9 cellular contexts compared by ENCODE assay signal in the genomic region with DNA sequence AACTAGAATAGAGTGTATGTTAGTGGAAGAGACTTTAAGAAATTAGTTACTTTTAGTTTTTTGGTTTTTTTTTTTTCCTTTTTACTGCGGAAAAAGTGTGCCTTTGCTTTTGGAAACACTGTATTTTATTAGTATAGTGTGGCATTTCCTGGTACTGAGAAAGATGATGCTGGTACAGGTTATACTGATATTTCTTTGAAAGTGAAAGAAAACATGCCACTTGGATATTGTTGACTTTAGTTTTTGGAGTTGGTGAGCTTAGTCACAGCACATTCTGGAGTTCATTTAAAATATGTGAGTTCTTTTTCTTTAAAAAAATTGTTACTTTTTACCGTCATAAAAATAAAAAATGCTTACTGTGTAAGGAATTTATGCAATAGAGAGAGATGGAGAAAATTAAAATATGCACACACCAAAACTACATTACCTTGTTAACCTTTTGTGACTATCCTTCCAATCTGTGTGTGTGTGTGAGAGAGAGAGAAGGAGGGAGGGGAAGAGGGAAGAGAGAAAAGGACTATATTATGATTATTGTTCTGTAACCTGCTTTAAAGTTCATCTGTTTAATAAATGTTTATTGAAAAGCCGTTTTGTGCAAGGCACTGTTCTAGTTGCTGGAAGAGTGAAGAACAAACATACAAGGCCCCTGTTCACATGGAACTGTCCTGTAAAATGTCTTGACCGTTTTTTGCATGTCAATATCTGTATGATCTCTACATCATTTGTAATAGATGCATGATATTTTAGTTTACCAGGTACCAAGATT. TPM values are rescaled to one million over a fixed set of nuclear protein-coding genes. Genes with fewer than 3 reads are reported as not detected.
DNase-seq lines count a peak whose midpoint lies in the region; ATAC-seq, FAIRE-seq and TF ChIP-seq lines count a peak whose summit lies in the region.
"Had no signal": no experiment of that assay in that cellular context is flagged by ENCODE, and none has a peak within 500 bp of the region (broad histone marks: within the 10 kb centered on the region; RNA-seq: fewer than 3 reads in every experiment).

No MANE protein-coding gene starts in this region.

- H2BK120ac ChIP-seq in H1 (replicated peaks; ENCODE audit: low read depth, low read length) = no peak overlapping the region

- peak overlapping the region; percentile 83 to 97 (median 90) for H3K4me3 ChIP-seq in BLaER1 treated with 17β-estradiol and CSF1 and Interleukin-3, amounts not matched to agents 10 nM and 100 nM
- peak overlapping the region; percentile 73 for H3K4me3 ChIP-seq in Loucy (ENCODE audit: low read length, poor library complexity, severe bottlenecking)
- peak overlapping the region in 3 of 4 experiments; percentile 79 to 98 (median 86); a peak in 5 of 8 replicates for H3K4me3 ChIP-seq in H1 (ENCODE audit: extremely low read depth in 1 of 4, insufficient read depth in 2 of 4, low read depth in 3 of 4, low read length in 4 of 4)
- H3K4me3 ChIP-seq in neutrophil (ENCODE audit: low read depth in 1 of 2, low read length in 1 of 2) = peak overlapping the region; percentile 84 to 97

- H3K56ac ChIP-seq in H1 (replicated peaks; ENCODE audit: insufficient read length, low read depth, low read length) = no peak overlapping the region

- H3K18ac ChIP-seq in H1 (ENCODE audit: extremely low read depth, low read length) = no peak overlapping the region

- TF ChIP-seq POLR2A in H1 (IDR thresholded peaks at IDR 0.05; ENCODE audit: control extremely low read depth in 1 of 2, low read depth in 2 of 2, low read length in 2 of 2) = no peak

- H3K27me3 Mint-ChIP-seq in activated T-cell treated with anti-CD3 and anti-CD28 coated beads, Interleukin-2, amount 50 U/mL, for 4 hours (ENCODE audit: low read depth) = no peaks in the 10 kb centered on the region
- H3K27me3 Mint-ChIP-seq in natural killer cell treated with Interleukin-12 subunit alpha and Interleukin-12 subunit beta and Interleukin-15 and Interleukin-18, amount 100 ng/mL, for 72 hours = no peaks in the 10 kb centered on the region

- H2BK20ac ChIP-seq in H1 (ENCODE audit: low read length) = no peak overlapping the region

- H3K79me2 ChIP-seq in Loucy (ENCODE audit: insufficient read depth, low read length) (peaks cover 64% of the 10 kb centered on the region), H1 (ENCODE audit: control insufficient read depth in 1 of 2, insufficient read depth in 2 of 2, low read length in 2 of 2) (peaks cover 23 to 64% of the 10 kb centered on the region in 2 experiments)

- no peak overlapping the region for H2BK5ac ChIP-seq in H1 (ENCODE audit: low read depth, low read length)

- H3K36me3 Mint-ChIP-seq in activated T-cell treated with anti-CD3 and anti-CD28 coated beads, Interleukin-2, amount 50 U/mL, for 4 hours (ENCODE audit: insufficient read depth) = no peaks in the 10 kb centered on the region
- H3K36me3 Mint-ChIP-seq in natural killer cell treated with Interleukin-12 subunit alpha and Interleukin-12 subunit beta and Interleukin-15 and Interleukin-18, amount 100 ng/mL, for 72 hours = no peaks in the 10 kb centered on the region

- CTCF ChIA-PET in H1 (lab: Charles Lee; ENCODE audit: partially characterized antibody) = no interaction called here

- no peaks in the 10 kb centered on the region for H3K9me3 Mint-ChIP-seq in activated T-cell treated with anti-CD3 and anti-CD28 coated beads, Interleukin-2, amount 50 U/mL, for 4 hours
- no peaks in the 10 kb centered on the region for H3K9me3 Mint-ChIP-seq in natural killer cell treated with Interleukin-12 subunit alpha and Interleukin-12 subunit beta and Interleukin-15 and Interleukin-18, amount 100 ng/mL, for 72 hours

- peaks cover 0 to 3% (median 0%) of the 10 kb centered on the region in 11 experiments; a peak in 1 of 22 replicates for H3K9me3 ChIP-seq in BLaER1 treated with 17β-estradiol and CSF1 and Interleukin-3, amounts not matched to agents 10 nM and 100 nM (replicated peaks in 1 of 11)
- H3K9me3 ChIP-seq in Loucy (ENCODE audit: insufficient read depth, low read depth, low read length) (no peaks in the 10 kb centered on the region), H1 (ENCODE audit: insufficient read depth in 2 of 2, low read depth in 1 of 2, low read length in 1 of 2) (no peaks in the 10 kb centered on the region), neutrophil (no peaks in the 10 kb centered on the region)

- no peaks in the 10 kb centered on the region for H3K9me2 ChIP-seq in Loucy (replicated peaks; ENCODE audit: low read depth, low read length)

- DNase-seq in H1 (ENCODE audit: low read depth in 1 of 2, low spot score in 2 of 2) (no peak), NCI-H187 (lab: John Stamatoyannopoulos, UW) (no peak), cerebellar nuclear complex (lab: John Stamatoyannopoulos, UW) (no peak)
- DNase-seq in activated T-cell treated with anti-CD3 and anti-CD28 coated beads, Interleukin-2, amount 50 U/mL, for 4 hours = no peak
- DNase-seq in natural killer cell treated with Interleukin-12 subunit alpha and Interleukin-12 subunit beta and Interleukin-15 and Interleukin-18, amount 100 ng/mL, for 72 hours (ENCODE audit: low spot score) = no peak
- DNase-seq: NCI-H446 treated with DMSO at 0.1 percent for 48 hours had no signal

- TF ChIP-seq RAD21 in H1 (IDR thresholded peaks at IDR 0.05 in 1 of 2, conservative IDR thresholded peaks at IDR 0.05 in 1 of 2; ENCODE audit: low read depth in 2 of 2, low read length in 2 of 2) = no peak

- no peak overlapping the region for H3K14ac ChIP-seq in H1 (ENCODE audit: insufficient read length)

- peaks cover 10% of the 10 kb centered on the region for H3K23me2 ChIP-seq in H1 (ENCODE audit: low read depth, low read length)

- ATAC-seq in activated T-cell treated with anti-CD3 and anti-CD28 coated beads, Interleukin-2, amount 50 U/mL, for 4 hours = no peak
- no peak for ATAC-seq in natural killer cell treated with Interleukin-12 subunit alpha and Interleukin-12 subunit beta and Interleukin-15 and Interleukin-18, amount 100 ng/mL, for 72 hours

- H3K9ac ChIP-seq in BLaER1 treated with 17β-estradiol and CSF1 and Interleukin-3, amounts not matched to agents 10 nM and 100 nM = peak overlapping the region; percentile 84 to 89 (median 87); a peak in 20 of 22 replicates
- H3K9ac ChIP-seq in Loucy (ENCODE audit: low read depth, low read length, poor library complexity, severe bottlenecking) (peak overlapping the region; percentile 77), H1 (replicated peaks in 1 of 4; ENCODE audit: extremely low read depth in 1 of 4, low read depth in 3 of 4, low read length in 3 of 4) (no peak overlapping the region)

- H3K4me3 Mint-ChIP-seq in activated T-cell treated with anti-CD3 and anti-CD28 coated beads, Interleukin-2, amount 50 U/mL, for 4 hours = no peak overlapping the region
- H3K4me3 Mint-ChIP-seq in natural killer cell treated with Interleukin-12 subunit alpha and Interleukin-12 subunit beta and Interleukin-15 and Interleukin-18, amount 100 ng/mL, for 72 hours = no peak overlapping the region

- H2AK5ac ChIP-seq in H1 (ENCODE audit: low read depth, low read length) = no peak overlapping the region

- H2BK15ac ChIP-seq in H1 (ENCODE audit: low read length) = no peak overlapping the region

- H3K27me3 ChIP-seq in BLaER1 treated with 17β-estradiol and CSF1 and Interleukin-3, amounts not matched to agents 10 nM and 100 nM = no peaks in the 10 kb centered on the region
- H3K27me3 ChIP-seq in Loucy (ENCODE audit: insufficient read depth, low read length, poor library complexity, severe bottlenecking) = no peaks in the 10 kb centered on the region
- H3K27me3 ChIP-seq in H1 (replicated peaks in 1 of 4; ENCODE audit: control insufficient read depth in 3 of 4, extremely low read depth in 1 of 4, insufficient read depth in 3 of 4, low read length in 3 of 4) = no peaks in the 10 kb centered on the region
- no peaks in the 10 kb centered on the region for H3K27me3 ChIP-seq in neutrophil

- no peak for FAIRE-seq in H1 (lab: Jason Lieb, UNC)

- no peak overlapping the region for H4K8ac ChIP-seq in H1 (ENCODE audit: extremely low read depth, insufficient read depth, low read length)

- no peak overlapping the region for H4K5ac ChIP-seq in H1 (ENCODE audit: insufficient read length, low read depth, low read length)

- H3K23ac ChIP-seq in H1 (ENCODE audit: insufficient read length) = no peak overlapping the region

- no peak overlapping the region for H3K27ac Mint-ChIP-seq in natural killer cell treated with Interleukin-12 subunit alpha and Interleukin-12 subunit beta and Interleukin-15 and Interleukin-18, amount 100 ng/mL, for 72 hours

- no peak overlapping the region for H2BK12ac ChIP-seq in H1 (ENCODE audit: low read depth, low read length)

- H3K4ac ChIP-seq in H1 (replicated peaks; ENCODE audit: insufficient read length, low read depth, low read length) = no peak overlapping the region

- H4K20me1 ChIP-seq in BLaER1 treated with 17β-estradiol and CSF1 and Interleukin-3, amounts not matched to agents 10 nM and 100 nM = peaks cover 18 to 65% (median 58%) of the 10 kb centered on the region in 11 experiments; a peak in 20 of 22 replicates
- H4K20me1 ChIP-seq in Loucy (ENCODE audit: insufficient read depth, low read length, poor library complexity, severe bottlenecking) (peaks cover 46% of the 10 kb centered on the region), H1 (replicated peaks in 1 of 2; ENCODE audit: control insufficient read depth in 1 of 2, insufficient read depth in 2 of 2, low read length in 2 of 2) (peaks cover 0 to 6% of the 10 kb centered on the region in 2 experiments)

- 81% methylated on average over 4 of the region's 4 CpGs; no CpG with 5 or more reads in 1 of the 2 experiments for WGBS in H1 (ENCODE audit: extremely low coverage in 1 of 2, insufficient coverage in 1 of 2, insufficient read length in 1 of 2, insufficient replicate concordance in 2 of 2, low coverage in 1 of 2, low lambda C conversion rate in 2 of 2, missing lambda C conversion rate in 1 of 2), 2 experiments

- peak overlapping the region; percentile 69 to 88 (median 83) for H3K4me2 ChIP-seq in BLaER1 treated with 17β-estradiol and CSF1 and Interleukin-3, amounts not matched to agents 10 nM and 100 nM
- peak overlapping the region; percentile 76 for H3K4me2 ChIP-seq in Loucy (ENCODE audit: low read depth, low read length, poor library complexity, severe bottlenecking)
- H3K4me2 ChIP-seq in H1 (ENCODE audit: insufficient read depth in 1 of 2, low read depth in 2 of 2, low read length in 2 of 2) = peak overlapping the region; percentile 76 to 77

- peaks cover 14 to 57% (median 26%) of the 10 kb centered on the region in 10 experiments for H3K4me1 ChIP-seq in BLaER1 treated with 17β-estradiol and CSF1 and Interleukin-3, amounts not matched to agents 10 nM and 100 nM
- H3K4me1 ChIP-seq in Loucy (ENCODE audit: insufficient read depth, low read length, poor library complexity, severe bottlenecking) (peaks cover 46% of the 10 kb centered on the region), H1 (replicated peaks in 1 of 4; ENCODE audit: control insufficient read depth in 3 of 4, insufficient read depth in 4 of 4, low read length in 3 of 4) (peaks cover 0 to 5% (median 0%) of the 10 kb centered on the region in 4 experiments; a peak in 4 of 7 replicates), neutrophil (ENCODE audit: control insufficient read depth in 1 of 2, insufficient read depth in 1 of 2, low read depth in 1 of 2, low read length in 1 of 2) (peaks cover 85 to 88% of the 10 kb centered on the region in 2 experiments)

- H3F3A ChIP-seq in Loucy (ENCODE audit: low read depth) = no peaks in the 10 kb centered on the region

- H3K79me1 ChIP-seq in H1 (ENCODE audit: low read depth, low read length) = peaks cover 3% of the 10 kb centered on the region; the same call in 1 of the 2 replicates

- H3K36me3 ChIP-seq in BLaER1 treated with 17β-estradiol and CSF1 and Interleukin-3, amounts not matched to agents 10 nM and 100 nM = peaks cover 0 to 12% (median 0%) of the 10 kb centered on the region in 11 experiments; a peak in 2 of 22 replicates
- H3K36me3 ChIP-seq in Loucy (ENCODE audit: insufficient read depth, low read length) = no peaks in the 10 kb centered on the region
- H3K36me3 ChIP-seq in H1 (ENCODE audit: control insufficient read depth in 2 of 4, insufficient read depth in 4 of 4, low read length in 3 of 4) = no peaks in the 10 kb centered on the region
- H3K36me3 ChIP-seq in neutrophil = no peaks in the 10 kb centered on the region

- POLR2A ChIA-PET in H1 (lab: Charles Lee; ENCODE audit: partially characterized antibody) = interaction anchor here (1.7 kb wide), 1 partner anchor 8 kb away, joined by 10 read pairs; no protein-coding TSS in a partner anchor

- H4K91ac ChIP-seq in H1 (replicated peaks; ENCODE audit: insufficient read length, low read length) = no peak overlapping the region

- TF ChIP-seq CTCF in Loucy (conservative IDR thresholded peaks at IDR 0.05; ENCODE audit: low read length) = no peak
- no peak for TF ChIP-seq CTCF in H1 (IDR thresholded peaks at IDR 0.05; ENCODE audit: control extremely low read depth in 1 of 3, insufficient read depth in 1 of 3, low read depth in 1 of 3, low read length in 3 of 3)
- no peak for TF ChIP-seq CTCF in neutrophil (IDR thresholded peaks at IDR 0.05)

- no peak for TF ChIP-seq EP300 in H1 (IDR thresholded peaks at IDR 0.05; ENCODE audit: borderline replicate concordance in 1 of 2, low read depth in 2 of 2, low read length in 2 of 2)

- H3K27ac ChIP-seq in BLaER1 treated with 17β-estradiol and CSF1 and Interleukin-3, amounts not matched to agents 10 nM and 100 nM = peak overlapping the region; percentile 72 to 91 (median 83); a peak in 18 of 22 replicates
- no peak overlapping the region for H3K27ac ChIP-seq in H1 (ENCODE audit: low read depth, low read length)
- H3K27ac ChIP-seq in neutrophil = peak overlapping the region; percentile 94

- H3K4me1 Mint-ChIP-seq in activated T-cell treated with anti-CD3 and anti-CD28 coated beads, Interleukin-2, amount 50 U/mL, for 4 hours (ENCODE audit: low read depth) = peaks cover 13% of the 10 kb centered on the region
- H3K4me1 Mint-ChIP-seq in natural killer cell treated with Interleukin-12 subunit alpha and Interleukin-12 subunit beta and Interleukin-15 and Interleukin-18, amount 100 ng/mL, for 72 hours (ENCODE audit: low read depth in 2 of 2) = peaks cover 3 to 5% of the 10 kb centered on the region in 2 donors

- 0 out of 2 replicates have a peak overlapping the region, but pooled peaks have one; percentile 88 for H2AFZ ChIP-seq in Loucy (ENCODE audit: low read length)
- no peak overlapping the region for H2AFZ ChIP-seq in H1 (ENCODE audit: low read length)

RNA-seq across cellular contexts. Expression of a gene that starts 1.9 kb away (rescaled TPM):
- total RNA-seq in H1 (2021; fragmentation: NEBNext Ultra II Directional; extraction: Animal tissue kit (Norgen Biotek cat#: 25700)) = 31.4 and 34.0 TPM in 2 replicates
- 7.3 and 14.9 TPM in 2 replicates for polyA plus RNA-seq in H1 (2011; rRNA removed)
- polyA plus RNA-seq in H1 (2011; cell fraction: cytosol; rRNA removed) = 12.3 TPM
- polyA plus RNA-seq in H1 (2011; cell fraction: nucleus; rRNA removed) = 5.2 TPM
- polyA plus RNA-seq in H1 (2012, experiment 1 of 2) = 9.5 to 16.7 TPM (median 11.0 TPM) in 4 replicates
- polyA plus RNA-seq in H1 (2012, experiment 2 of 2) = 3.1 TPM
- polyA plus RNA-seq in H1 (2013, experiment 1 of 2) = 32.1 TPM
- 38.4 TPM for polyA plus RNA-seq in H1 (2013, experiment 2 of 2)
- polyA minus RNA-seq in H1 (2011; rRNA and poly(A)+ RNA removed) = 17.3 and 18.0 TPM in 2 replicates
- polyA minus RNA-seq in H1 (2011; cell fraction: cytosol; rRNA and poly(A)+ RNA removed) = 27.0 TPM
- polyA minus RNA-seq in H1 (2011; cell fraction: nucleus; rRNA and poly(A)+ RNA removed) = 23.6 TPM
- total RNA-seq in activated T-cell treated with anti-CD3 and anti-CD28 coated beads, Interleukin-2, amount 50 U/mL, for 4 hours = 10 to 100 TPM; 34.1 to 43.3 (median 40.9) TPM
- 10 to 100 TPM; 14.8 to 19.0 TPM for total RNA-seq in natural killer cell treated with Interleukin-12 subunit alpha and Interleukin-12 subunit beta and Interleukin-15 and Interleukin-18, amount 100 ng/mL, for 72 hours

Comparison
In these comparisons a context has a peak if more than half of its experiments do, and no peak if none do; other contexts are left out.
1. H3K9ac ChIP-seq: peak in BLaER1 treated with 17β-estradiol and CSF1 and Interleukin-3, amounts not matched to agents 10 nM and 100 nM (11 of 11) and Loucy (single experiment); none in H1 (0 of 4).
2. Peak in every context shown above with its lines, with median percentiles within 50 percentile points of each other: H3K4me2 ChIP-seq and H3K4me3 ChIP-seq.